Comparison of ENCODE assay signal across 11 cellular contexts in genomic region chr1:156663178-156663577, GRCh38. TPM values are rescaled to one million over a fixed set of nuclear protein-coding genes. Genes with fewer than 3 reads are reported as not detected.
DNase-seq lines count a peak whose midpoint lies in the region; ATAC-seq and TF ChIP-seq lines count a peak whose summit lies in the region.
"Had no signal": no experiment of that assay in that cellular context is flagged by ENCODE, and none has a peak within 500 bp of the region (broad histone marks: within the 10 kb centered on the region; RNA-seq: fewer than 3 reads in every experiment).

No MANE protein-coding gene starts in this region.

- in situ Hi-C loops in Panc1 (cut with HindIII; ENCODE audit: low pct_unique_long_range_greater_than_20kb, low sequenced_read_pairs), result no loop called here

- no peak for TF ChIP-seq EP300 in sigmoid colon (IDR thresholded peaks at IDR 0.05)

- intact Hi-C loops in Panc1 (cut with micrococcal nuclease; ENCODE audit: unreplicated experiment) (no loop called here), sigmoid colon (cut with DNase I) (no loop called here)

- no peak for ATAC-seq in Panc1
- ATAC-seq in activated CD4-positive, CD25-positive, alpha-beta regulatory T cell treated with anti-CD3 and anti-CD28 coated beads, Interleukin-2, amount 50 U/mL, for 24 hours, result no peak
- ATAC-seq in GM18861 (IDR thresholded peaks at IDR 0.05; ENCODE audit: unreplicated experiment), result no peak
- ATAC-seq in GM19395 (IDR thresholded peaks at IDR 0.05; ENCODE audit: unreplicated experiment), result no peak
- ATAC-seq: activated T-cell treated with anti-CD3 and anti-CD28 coated beads, Interleukin-2, amount 50 U/mL, for 72 hours had no signal

- peaks cover 82% of the 10 kb centered on the region for H3K4me1 ChIP-seq in Panc1 (ENCODE audit: control insufficient read depth, insufficient read depth, low read length)
- H3K4me1 ChIP-seq in sigmoid colon, result peaks cover 0 to 91% (median 85%) of the 10 kb centered on the region in 4 donors

- H3K27me3 ChIP-seq in Panc1 (ENCODE audit: control insufficient read depth, insufficient read depth, low read length) (no peaks in the 10 kb centered on the region), sigmoid colon (no peaks in the 10 kb centered on the region)

- POLR2A ChIA-PET in Panc1 (lab: Charles Lee), result interaction anchor here (0.7 kb wide), 1 partner anchor 41 kb away, joined by 13 read pairs; no protein-coding TSS in a partner anchor

- TF ChIP-seq CTCF in Panc1 (IDR thresholded peaks at IDR 0.05) (no peak), sigmoid colon (IDR thresholded peaks at IDR 0.05) (no peak)

- no peaks in the 10 kb centered on the region; the same call in 1 of the 2 replicates for H3K36me3 ChIP-seq in Panc1 (ENCODE audit: control insufficient read depth, insufficient read depth, low read length)
- H3K36me3 ChIP-seq in sigmoid colon, result no peaks in the 10 kb centered on the region

- H3K9me3 ChIP-seq in Panc1 (ENCODE audit: control insufficient read depth, insufficient read depth, low read depth, low read length) (no peaks in the 10 kb centered on the region), sigmoid colon (no peaks in the 10 kb centered on the region)

- CTCF ChIA-PET in Panc1 (lab: Charles Lee), result no interaction called here

- BruUV-seq in Panc1 (replicated peaks; lab: Mats Ljungman, UMichigan), result no TSS peak

- peak; percentile 33 for DNase-seq in ELF-1 (ENCODE audit: low read depth, low spot score)
- DNase-seq in Panc1 (ENCODE audit: low read depth, low spot score), result no peak
- DNase-seq in glomerular visceral epithelial cell (ENCODE audit: extremely low spot score), result peak; percentile 20
- DNase-seq in sigmoid colon, result peak; percentile 82
- no peak for DNase-seq in RKO (ENCODE audit: low spot score)
- DNase-seq: activated T-cell treated with anti-CD3 and anti-CD28 coated beads, Interleukin-2, amount 50 U/mL, for 72 hours; stimulated activated CD4-positive, alpha-beta T cell treated with anti-CD3 and anti-CD28 coated beads, Interleukin-15, amount 100 ng/mL, for 24 hours had no signal

- H3K4me3 ChIP-seq in Panc1 (ENCODE audit: low read depth in 2 of 2, low read length in 2 of 2), result no peak overlapping the region
- no peak overlapping the region for H3K4me3 ChIP-seq in sigmoid colon

- 43 to 72% methylated on average over 5 of the region's 5 CpGs for WGBS in sigmoid colon, 2 donors

- TF ChIP-seq POLR2A in sigmoid colon (IDR thresholded peaks at IDR 0.05), result no peak

- H3K27ac ChIP-seq in Panc1 (ENCODE audit: low read length), result peak overlapping the region; percentile 98
- H3K27ac ChIP-seq in sigmoid colon, result peak overlapping the region; percentile 77 to 86 (median 80)

RNA-seq across cellular contexts. Expression of gene NES, which starts 14.0 kb away (rescaled TPM):
- total RNA-seq in Panc1 (2021; ENCODE audit: unreplicated experiment) (56.3 TPM), sigmoid colon (10 to 100 TPM in 2 of 4 donors, 1 to 10 TPM in 2; 7.1 to 21.0 (median 10.4) TPM)
- polyA plus RNA-seq in Panc1 (2012; ENCODE audit: insufficient read length), result 61.1 TPM
- 1 to 10 TPM in 2 of 3 donors, under 1 TPM in 1; 0.60 to 6.9 (median 1.8) TPM for polyA plus RNA-seq in sigmoid colon

RNA-seq across cellular contexts. Expression of gene BCAN, which starts 21.3 kb away (rescaled TPM):
- 0.57 TPM for total RNA-seq in Panc1 (2021; ENCODE audit: unreplicated experiment)
- 0.51 TPM for polyA plus RNA-seq in Panc1 (2012; ENCODE audit: insufficient read length)
- 1 to 10 TPM in 3 of 4 donors, not detected in 1; 2.0 to 2.9 (median 2.3) TPM for total RNA-seq in sigmoid colon
- under 1 TPM in 1 of 3 donors, not detected in 2; 0.12 TPM for polyA plus RNA-seq in sigmoid colon

RNA-seq across cellular contexts. Expression of gene CRABP2, which starts 42.2 kb away (rescaled TPM):
- total RNA-seq in Panc1 (2021; ENCODE audit: unreplicated experiment) (1,115 TPM), sigmoid colon (1 to 10 TPM; 3.1 to 7.8 (median 5.4) TPM)
- polyA plus RNA-seq in Panc1 (2012; ENCODE audit: insufficient read length), result 1,502 TPM
- 1 to 10 TPM in 1 of 3 donors, not detected in 2; 4.9 TPM for polyA plus RNA-seq in sigmoid colon

RNA-seq across cellular contexts. Expression of gene HAPLN2, which starts 44.0 kb away (rescaled TPM):
- 0.21 TPM for total RNA-seq in Panc1 (2021; ENCODE audit: unreplicated experiment)
- 0.44 TPM for polyA plus RNA-seq in Panc1 (2012; ENCODE audit: insufficient read length)
- 1 to 10 TPM in 1 of 4 donors, under 1 TPM in 1, not detected in 2; 0.71 to 1.2 TPM for total RNA-seq in sigmoid colon
- under 1 TPM in 1 of 3 donors, not detected in 2; 0.10 TPM for polyA plus RNA-seq in sigmoid colon
- total RNA-seq: NCI-H460 had no signal

Comparison
In these comparisons a context has a peak if more than half of its experiments do, and no peak if none do; other contexts are left out.
1. DNase-seq: peak in ELF-1 (single experiment), glomerular visceral epithelial cell (single experiment) and sigmoid colon (single experiment); none in Panc1 (single experiment) and RKO (single experiment).
2. RNA of gene CRABP2, which starts 42.2 kb away (total RNA-seq): 1,115 TPM in Panc1 (single experiment); 3.1 to 7.8 TPM in sigmoid colon; every median in the first group is over 100 times any median in the second.